Comparison of ENCODE assay signal across 16 cellular contexts in genomic region chr18:22183647-22184161, GRCh38. TPM values are rescaled to one million over a fixed set of nuclear protein-coding genes. Genes with fewer than 3 reads are reported as not detected.
DNase-seq lines count a peak whose midpoint lies in the region; ATAC-seq, FAIRE-seq and TF ChIP-seq lines count a peak whose summit lies in the region.
"Had no signal": no experiment of that assay in that cellular context is flagged by ENCODE, and none has a peak within 500 bp of the region (broad histone marks: within the 10 kb centered on the region; RNA-seq: fewer than 3 reads in every experiment).

No MANE protein-coding gene starts in this region.

- TF ChIP-seq POLR2A in IMR-90 (IDR thresholded peaks at IDR 0.05; ENCODE audit: low read depth, low read length) (no peak), K562 (conservative IDR thresholded peaks at IDR 0.05) (no peak), H54 (IDR thresholded peaks at IDR 0.05; ENCODE audit: low read depth, low read length) (no peak)

- H2BK5ac ChIP-seq in IMR-90 (ENCODE audit: low read depth, low read length, poor library complexity, severe bottlenecking), result no peak overlapping the region

- dilution Hi-C loops in IMR-90 (cut with HindIII; ENCODE audit: low sequenced_read_pairs, unreplicated experiment), result no loop called here

- H2BK20ac ChIP-seq in IMR-90 (ENCODE audit: low read depth, low read length), result no peak overlapping the region

- H2AK9ac ChIP-seq in IMR-90 (replicated peaks; ENCODE audit: low read depth, low read length, poor library complexity), result no peak overlapping the region

- H4K91ac ChIP-seq in IMR-90 (ENCODE audit: insufficient read depth, low read depth, low read length), result no peak overlapping the region; the same call in 1 of the 2 replicates

- H3K27ac ChIP-seq in IMR-90 (ENCODE audit: insufficient read depth, low read length) (no peak overlapping the region), K562 (ENCODE audit: extremely low read depth, low read depth, low read length) (no peak overlapping the region), lung (ENCODE audit: low read depth in 1 of 2, low read length in 1 of 2) (peak overlapping the region in 1 of 2 donors; percentile 82), tibial artery (peak overlapping the region; percentile 69 to 76)

- FAIRE-seq in K562 (lab: Jason Lieb, UNC), result no peak
- FAIRE-seq in H54 (lab: Jason Lieb, UNC), result no peak

- H3K79me1 ChIP-seq in IMR-90 (ENCODE audit: low read depth in 1 of 2, low read length in 2 of 2), result peaks cover 9 to 16% of the 10 kb centered on the region in 2 experiments

- in situ Hi-C loops in IMR-90 (cut with MboI; ENCODE audit: low sequenced_read_pairs) (no loop called here), K562 (cut with MboI) (no loop called here)

- peaks cover 4% of the 10 kb centered on the region; the same call in 1 of the 2 replicates for H3K4me1 ChIP-seq in IMR-90 (ENCODE audit: control insufficient read depth, insufficient read depth, low read length)
- peaks cover 0 to 4% of the 10 kb centered on the region in 2 experiments; a peak in 1 of 5 replicates for H3K4me1 ChIP-seq in K562 (replicated peaks in 1 of 2; ENCODE audit: control insufficient read depth in 2 of 2, insufficient read depth in 2 of 2, low read length in 2 of 2)
- H3K4me1 ChIP-seq in lung (ENCODE audit: control insufficient read depth in 2 of 2, insufficient read depth in 2 of 2, low read length in 2 of 2), result peaks cover 13 to 17% of the 10 kb centered on the region in 2 donors
- H3K4me1 ChIP-seq in tibial artery, result peaks cover 0 to 93% (median 33%) of the 10 kb centered on the region in 4 donors

- H3K4me3 ChIP-seq in IMR-90 (ENCODE audit: insufficient read depth, low read depth, low read length) (no peak overlapping the region), K562 (no peak overlapping the region), lung (no peak overlapping the region), tibial artery (no peak overlapping the region)
- H3K4me3 ChIP-seq: GM23338, MG63 had no signal

- ATAC-seq in IMR-90 (ENCODE audit: low read depth) (no peak), K562 (no peak), lung (ENCODE audit: insufficient read depth, low FRiP score) (no peak), HG02870 (IDR thresholded peaks at IDR 0.05; ENCODE audit: unreplicated experiment) (no peak)
- ATAC-seq: GM23338 had no signal

- CTCF ChIA-PET in IMR-90 (lab: Yijun Ruan, JAX) (no interaction called here), K562 (lab: Yijun Ruan, JAX; ENCODE audit: low intra/inter-chr PET ratio) (no interaction called here)

- H2AK5ac ChIP-seq in IMR-90 (ENCODE audit: low read depth, low read length), result no peak overlapping the region

- TF ChIP-seq RAD21 in IMR-90 (IDR thresholded peaks at IDR 0.05; ENCODE audit: low read length), result no peak
- no peak for TF ChIP-seq RAD21 in K562 (CRISPR knock-in tag; conservative IDR thresholded peaks at IDR 0.05 in 1 of 2, IDR thresholded peaks at IDR 0.05 in 1 of 2)

- intact Hi-C loops in IMR-90 (cut with micrococcal nuclease) (no loop called here), K562 (cut with micrococcal nuclease) (no loop called here), tibial artery (cut with DNase I; ENCODE audit: low total_unique reads) (no loop called here)

- H3K18ac ChIP-seq in IMR-90 (ENCODE audit: low read depth, low read length), result no peak overlapping the region; the same call in 1 of the 2 replicates

- H3K36me3 ChIP-seq in IMR-90 (ENCODE audit: control insufficient read depth, insufficient read depth, low read length), result peaks cover 22% of the 10 kb centered on the region
- H3K36me3 ChIP-seq in K562 (ENCODE audit: control insufficient read depth, insufficient read depth, low read length), result no peaks in the 10 kb centered on the region
- H3K36me3 ChIP-seq in lung (ENCODE audit: control insufficient read depth in 2 of 2, insufficient read depth in 2 of 2, low read length in 2 of 2), result peaks cover 13 to 14% of the 10 kb centered on the region in 2 donors
- H3K36me3 ChIP-seq in tibial artery, result peaks cover 13 to 33% (median 22%) of the 10 kb centered on the region in 3 donors
- H3K36me3 ChIP-seq: BE2C had no signal

- H3K4ac ChIP-seq in IMR-90 (ENCODE audit: low read depth, low read length), result 0 out of 2 replicates have a peak overlapping the region, but pooled peaks have one; percentile 48

- H4K5ac ChIP-seq in IMR-90 (ENCODE audit: low read depth, low read length), result no peak overlapping the region

- no peaks in the 10 kb centered on the region for H3K27me3 ChIP-seq in IMR-90 (ENCODE audit: control insufficient read depth, insufficient read depth, low read length)
- peaks cover 0 to 4% of the 10 kb centered on the region in 2 experiments; a peak in 3 of 5 replicates for H3K27me3 ChIP-seq in K562 (ENCODE audit: control insufficient read depth in 2 of 2, insufficient read depth in 2 of 2, low read length in 2 of 2)
- H3K27me3 ChIP-seq in lung (ENCODE audit: control insufficient read depth, insufficient read depth), result no peaks in the 10 kb centered on the region
- H3K27me3 ChIP-seq in tibial artery, result no peaks in the 10 kb centered on the region
- H3K27me3 ChIP-seq: BE2C, MG63 had no signal

- no peak for TF ChIP-seq CTCF in IMR-90 (conservative IDR thresholded peaks at IDR 0.05; ENCODE audit: low read depth, low read length)
- TF ChIP-seq CTCF in K562 (IDR thresholded peaks at IDR 0.05 in 2 of 3, conservative IDR thresholded peaks at IDR 0.05 in 1 of 3; ENCODE audit: insufficient read depth in 2 of 3, low read depth in 1 of 3, low read length in 3 of 3), result no peak
- TF ChIP-seq CTCF in lung (IDR thresholded peaks at IDR 0.05; ENCODE audit: control extremely low read depth, extremely low read depth), result no peak
- no peak for TF ChIP-seq CTCF in tibial artery (IDR thresholded peaks at IDR 0.05)

- WGBS in IMR-90 (ENCODE audit: extremely low coverage in 2 of 2, insufficient read length in 1 of 2), 2 experiments, result 100% methylated on average over 2 of the region's 4 CpGs; no CpG with 5 or more reads in 1 of the 2 experiments
- 49% methylated on average over 4 of the region's 4 CpGs for WGBS in K562 (ENCODE audit: insufficient coverage, low coverage, missing lambda C conversion rate)
- WGBS in lung, 2 donors, result 79 to 81% methylated on average over 4 of the region's 4 CpGs

- H4K20me1 ChIP-seq in IMR-90 (ENCODE audit: insufficient read depth, low read length) (no peaks in the 10 kb centered on the region), K562 (replicated peaks; ENCODE audit: control insufficient read depth, insufficient read depth, low read length) (no peaks in the 10 kb centered on the region)

- H3K23ac ChIP-seq in IMR-90 (ENCODE audit: low read depth, low read length), result no peak overlapping the region

- no peak for DNase-seq in IMR-90
- no peak for DNase-seq in K562 (ENCODE audit: extremely low read depth in 1 of 4, low spot score in 3 of 4)
- peak; percentile 19 for DNase-seq in lung (ENCODE audit: low spot score)
- DNase-seq in tibial artery, result no peak
- DNase-seq in H54 (ENCODE audit: insufficient read length, low spot score), result no peak
- DNase-seq in SIG-M5 (lab: John Stamatoyannopoulos, UW), result no peak
- DNase-seq: BE2C; CD4-positive, alpha-beta memory T cell; GF-D8; MG63; NCI-H1092 treated with DMSO at 0.1 percent for 48 hours; NCI-H1694 treated with DMSO at 0.1 percent for 48 hours; NCI-H748 treated with DMSO at 0.1 percent for 48 hours; SHP77 had no signal

- 0 out of 2 replicates have a peak overlapping the region, but pooled peaks have one; percentile 11 for H3K14ac ChIP-seq in IMR-90 (replicated peaks; ENCODE audit: low read depth, low read length)

- BruUV-seq in IMR-90 (replicated peaks; lab: Mats Ljungman, UMichigan) (no TSS peak), K562 (replicated peaks; lab: Mats Ljungman, UMichigan) (no TSS peak)

- H3K9me3 ChIP-seq in IMR-90 (ENCODE audit: control insufficient read depth, insufficient read depth, low read length) (no peaks in the 10 kb centered on the region), K562 (replicated peaks; ENCODE audit: control insufficient read depth, insufficient read depth, low read depth, low read length) (no peaks in the 10 kb centered on the region), lung (ENCODE audit: control insufficient read depth in 2 of 2, insufficient read depth in 1 of 2, low read length in 1 of 2) (no peaks in the 10 kb centered on the region), tibial artery (no peaks in the 10 kb centered on the region)
- H3K9me3 ChIP-seq: BE2C, MG63 had no signal

- H3K9ac ChIP-seq in IMR-90 (ENCODE audit: low read depth, low read length), result no peak overlapping the region
- no peak overlapping the region for H3K9ac ChIP-seq in K562 (ENCODE audit: insufficient read depth in 1 of 2, low read depth in 2 of 2, low read length in 2 of 2)

- H2BK120ac ChIP-seq in IMR-90 (ENCODE audit: low read depth, low read length), result peak overlapping the region; percentile 75; the same call in 1 of the 2 replicates

- TF ChIP-seq EP300 in K562 (IDR thresholded peaks at IDR 0.05; ENCODE audit: low read length), result no peak

- no peak overlapping the region for H2BK15ac ChIP-seq in IMR-90 (ENCODE audit: low read depth, low read length)

- H3K4me2 ChIP-seq in IMR-90 (ENCODE audit: low read depth, low read length) (no peak overlapping the region), K562 (ENCODE audit: insufficient read depth, low read length) (no peak overlapping the region)
- H3K4me2 ChIP-seq: GM23338 had no signal

- H2AFZ ChIP-seq in IMR-90 (replicated peaks; ENCODE audit: low read length, poor library complexity) (no peak overlapping the region), K562 (ENCODE audit: low read depth, low read length) (peak overlapping the region; percentile 54; the same call in 1 of the 2 replicates)
- H2AFZ ChIP-seq: GM23338 had no signal

- H3K79me2 ChIP-seq in K562 (ENCODE audit: control insufficient read depth, insufficient read depth, low read length), result no peaks in the 10 kb centered on the region

- peak overlapping the region in 1 of 2 experiments; percentile 17; a peak in 1 of 4 replicates for H4K8ac ChIP-seq in IMR-90 (ENCODE audit: low read depth in 2 of 2, low read length in 2 of 2)

- H3K9me1 ChIP-seq in IMR-90 (ENCODE audit: insufficient read depth, low read length) (peaks cover 13% of the 10 kb centered on the region), K562 (ENCODE audit: control insufficient read depth, insufficient read depth, low read length) (no peaks in the 10 kb centered on the region)

- POLR2A ChIA-PET in IMR-90 (lab: Charles Lee; ENCODE audit: unreplicated experiment) (no interaction called here), K562 (lab: Yijun Ruan, JAX) (interaction anchor here (0.5 to 1.0 kb wide), 3 partner anchors 90 to 279 kb away, joined by 3 read pairs; no protein-coding TSS in a partner anchor)

- H3K56ac ChIP-seq in IMR-90 (ENCODE audit: extremely low read depth, insufficient read depth, low read length), result no peak overlapping the region

RNA-seq across cellular contexts. Expression of gene GATA6, which starts 14.3 kb away (rescaled TPM):
- total RNA-seq in IMR-90 (2012; rRNA removed), result 2.5 and 3.3 TPM in 2 replicates
- 4.0 and 4.2 TPM in 2 replicates for polyA plus RNA-seq in IMR-90 (2012; rRNA removed)
- polyA plus RNA-seq in IMR-90 (2012; cell fraction: cytosol; rRNA removed), result 1.8 and 5.7 TPM in 2 replicates
- polyA plus RNA-seq in IMR-90 (2012; cell fraction: nucleus; rRNA removed; ENCODE audit: low replicate concordance), result 10.4 and 10.7 TPM in 2 replicates
- 0.09 TPM in 1 of 2 replicates, not detected in the other for total RNA-seq in K562 (2011; cell fraction: chromatin; rRNA removed; ENCODE audit: low replicate concordance)
- 0.13 and 0.17 TPM in 2 replicates for total RNA-seq in K562 (2011; cell fraction: nucleolus; rRNA removed)
- total RNA-seq in K562 (2011; cell fraction: nucleoplasm; rRNA removed), result not detected in 2 replicates
- total RNA-seq in K562 (2014; rRNA removed), result 0.16 and 0.18 TPM in 2 replicates
- total RNA-seq in K562 (2014; rRNA removed; fragmentation: Illumina TruSeq; extraction: Trizol), result not detected in 2 replicates
- not detected in 2 replicates for total RNA-seq in K562 (2015; rRNA removed; fragmentation: Illumina TruSeq; extraction: Trizol)
- total RNA-seq in K562 (2021), result 0.24 and 0.29 TPM in 2 replicates
- polyA plus RNA-seq in K562 (2011; rRNA removed), result 0.12 TPM in 1 of 2 replicates, not detected in the other
- polyA plus RNA-seq in K562 (2011; cell fraction: cytosol; rRNA removed), result 0.06 and 0.09 TPM in 2 replicates
- 0.07 and 0.20 TPM in 2 replicates for polyA plus RNA-seq in K562 (2011; cell fraction: nucleus; rRNA removed)
- 0.05 and 0.10 TPM in 2 replicates for polyA plus RNA-seq in K562 (2012)
- 0.06 TPM in 1 of 2 replicates, not detected in the other for polyA plus RNA-seq in K562 (2014; fragmentation: Illumina TruSeq; extraction: Trizol)
- polyA plus RNA-seq in K562 (2014; fragmentation: Nextera tagmentation; extraction: Ambion mirVana), result under 1 TPM in 1 of 2 experiments, not detected in 1; 0.01 TPM
- polyA plus RNA-seq in K562 (2014; rRNA removed), result 0.13 TPM in 1 of 2 replicates, not detected in the other
- 0.15 TPM in 1 of 2 replicates, not detected in the other for polyA minus RNA-seq in K562 (2011; rRNA and poly(A)+ RNA removed)
- polyA minus RNA-seq in K562 (2011; cell fraction: cytosol; rRNA and poly(A)+ RNA removed), result 0.64 TPM in 1 of 2 replicates, not detected in the other
- 0.13 and 0.22 TPM in 2 replicates for polyA minus RNA-seq in K562 (2011; cell fraction: nucleus; rRNA and poly(A)+ RNA removed)
- total RNA-seq in lung, result 10 to 100 TPM; 32.1 to 34.3 TPM
- polyA plus RNA-seq in lung, result 10 to 100 TPM; 11.3 to 11.5 TPM
- total RNA-seq: CD4-positive, alpha-beta memory T cell; GM23338 had no signal
- polyA plus RNA-seq: CD4-positive, alpha-beta memory T cell had no signal

Comparison
In these comparisons a context has a peak if more than half of its experiments do, and no peak if none do; other contexts are left out.
1. H3K27ac ChIP-seq: peak in tibial artery (2 of 2); none in IMR-90 (single experiment) and K562 (single experiment).